In the genomic region with DNA sequence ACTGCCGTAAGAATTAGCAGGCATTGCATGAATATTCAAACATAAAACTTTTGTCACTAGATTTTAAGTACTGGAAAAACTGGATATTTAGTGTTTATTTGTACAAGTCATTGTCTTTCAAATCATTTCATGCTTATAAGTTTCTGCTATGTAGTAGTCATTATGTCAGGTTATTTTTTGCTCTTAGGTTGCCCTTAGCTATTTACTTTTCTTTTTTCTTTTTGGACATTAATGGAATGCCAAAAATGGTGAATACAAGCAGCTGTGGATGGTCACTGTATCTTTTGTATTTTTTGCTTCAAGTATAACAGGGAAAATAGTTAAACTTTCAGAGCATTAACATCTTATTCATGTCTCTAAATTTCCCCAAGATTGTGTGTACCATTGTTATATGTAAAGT, we compare ENCODE assay signal across 36 cellular contexts. TPM values are rescaled to one million over a fixed set of nuclear protein-coding genes. Genes with fewer than 3 reads are reported as not detected.
"Had no signal": no experiment of that assay in that cellular context is flagged by ENCODE, and none has a peak within 500 bp of the region (broad histone marks: within the 10 kb centered on the region; RNA-seq: fewer than 3 reads in every experiment).

No MANE protein-coding gene starts in this region.

- H3K4me1 Mint-ChIP-seq: activated naive CD4-positive, alpha-beta T cell treated with anti-CD3 and anti-CD28 coated beads, Interleukin-2, amount 10 ng/mL, durations not matched to agents 7 days and 5 days; naive B cell; nephron progenitor cell; stimulated activated effector memory CD8-positive, alpha-beta T cell treated with anti-CD3 and anti-CD28 coated beads, Interleukin-12 subunit alpha, Interleukin-12 subunit beta, amount 100 ng/mL, for 72 hours had no signal

- H3K4me1 ChIP-seq: adrenal gland, gastroesophageal sphincter, pancreas, prostate gland, upper lobe of left lung, vagina had no signal

- H3K9me3 ChIP-seq: adrenal gland, gastroesophageal sphincter, pancreas, prostate gland, thoracic aorta, upper lobe of left lung, vagina had no signal

- H3K27ac Mint-ChIP-seq: activated naive CD4-positive, alpha-beta T cell treated with anti-CD3 and anti-CD28 coated beads, Interleukin-2, amount 10 ng/mL, durations not matched to agents 7 days and 5 days; nephron progenitor cell; stimulated activated effector memory CD8-positive, alpha-beta T cell treated with anti-CD3 and anti-CD28 coated beads, Interleukin-12 subunit alpha, Interleukin-12 subunit beta, amount 100 ng/mL, for 72 hours; stimulated activated naive CD8-positive, alpha-beta T cell treated with anti-CD3 and anti-CD28 coated beads, Interleukin-15, Interleukin-2, amounts not matched to agents 100 ng/mL and 50 ng/mL, for 24 hours; T-helper 2 cell treated with Interferon-gamma antibody and Interleukin-4, amounts not matched to agents 5 μg/mL and 100 μg/mL, for 36 hours had no signal

- H3K4me3 Mint-ChIP-seq: activated naive CD4-positive, alpha-beta T cell treated with anti-CD3 and anti-CD28 coated beads, Interleukin-2, amount 10 ng/mL, durations not matched to agents 7 days and 5 days; naive B cell; nephron progenitor cell; stimulated activated effector memory CD8-positive, alpha-beta T cell treated with anti-CD3 and anti-CD28 coated beads, Interleukin-12 subunit alpha, Interleukin-12 subunit beta, amount 100 ng/mL, for 72 hours; stimulated activated naive CD8-positive, alpha-beta T cell treated with anti-CD3 and anti-CD28 coated beads, Interleukin-15, Interleukin-2, amounts not matched to agents 100 ng/mL and 50 ng/mL, for 24 hours; T-helper 2 cell treated with Interferon-gamma antibody and Interleukin-4, amounts not matched to agents 5 μg/mL and 100 μg/mL, for 36 hours had no signal

- H3K27me3 Mint-ChIP-seq: activated naive CD4-positive, alpha-beta T cell treated with anti-CD3 and anti-CD28 coated beads, Interleukin-2, amount 10 ng/mL, durations not matched to agents 7 days and 5 days; naive B cell; stimulated activated naive CD8-positive, alpha-beta T cell treated with anti-CD3 and anti-CD28 coated beads, Interleukin-15, Interleukin-2, amounts not matched to agents 100 ng/mL and 50 ng/mL, for 24 hours had no signal

- H3K4me3 ChIP-seq: adrenal gland, gastroesophageal sphincter, hepatocyte, pancreas, prostate gland, skin epidermis, thoracic aorta, upper lobe of left lung, vagina had no signal

- H3K27me3 ChIP-seq: adrenal gland, brain microvascular endothelial cell, gastroesophageal sphincter, hepatocyte, pancreas, upper lobe of left lung, vagina had no signal

- H3K27ac ChIP-seq: adrenal gland, brain microvascular endothelial cell, gastroesophageal sphincter, hepatocyte, pancreas, prostate gland, skin epidermis, thoracic aorta, upper lobe of left lung, vagina had no signal

- H3K9me3 Mint-ChIP-seq: activated naive CD4-positive, alpha-beta T cell treated with anti-CD3 and anti-CD28 coated beads, Interleukin-2, amount 10 ng/mL, durations not matched to agents 7 days and 5 days; naive B cell; nephron progenitor cell; stimulated activated effector memory CD8-positive, alpha-beta T cell treated with anti-CD3 and anti-CD28 coated beads, Interleukin-12 subunit alpha, Interleukin-12 subunit beta, amount 100 ng/mL, for 72 hours; stimulated activated naive CD8-positive, alpha-beta T cell treated with anti-CD3 and anti-CD28 coated beads, Interleukin-15, Interleukin-2, amounts not matched to agents 100 ng/mL and 50 ng/mL, for 24 hours; T-helper 2 cell treated with Interferon-gamma antibody and Interleukin-4, amounts not matched to agents 5 μg/mL and 100 μg/mL, for 36 hours had no signal

- ATAC-seq: gastroesophageal sphincter; left cardiac atrium; left ventricle myocardium superior; pancreas; sciatic nerve; stimulated activated effector memory CD8-positive, alpha-beta T cell treated with anti-CD3 and anti-CD28 coated beads, Interleukin-12 subunit alpha, Interleukin-12 subunit beta, amount 100 ng/mL, for 72 hours had no signal

- DNase-seq: activated CD4-positive, alpha-beta T cell treated with anti-CD3 and anti-CD28 coated beads for 4 hours; activated CD4-positive, alpha-beta T cell treated with anti-CD3 and anti-CD28 coated beads, Interleukin-2, amount 50 U/mL, for 4 hours; activated gamma-delta T cell; activated naive CD4-positive, alpha-beta T cell treated with anti-CD3 and anti-CD28 coated beads, Interleukin-2, amount 10 ng/mL, durations not matched to agents 7 days and 5 days; adrenal gland; aorta; brain microvascular endothelial cell; caudate nucleus; dermis blood vessel endothelial cell; effector CD4-positive, alpha-beta T cell; erythroblast; left cardiac atrium; left ventricle myocardium superior; mammary epithelial cell; naive B cell; nephron progenitor cell; pancreas; retina; stimulated activated CD4-positive, alpha-beta T cell treated with anti-CD3 and anti-CD28 coated beads, Interleukin-12 subunit alpha, Interleukin-12 subunit beta, amount 100 ng/mL, for 4 hours; stimulated activated CD4-positive, alpha-beta T cell treated with anti-CD3 and anti-CD28 coated beads, Interleukin-4, amount 100 ng/mL, for 24 hours; T-helper 1 cell; upper lobe of left lung had no signal

RNA-seq across cellular contexts. Expression of gene KCNJ13, which starts 18.6 kb away (rescaled TPM):
- total RNA-seq: adrenal gland, aorta, dermis blood vessel endothelial cell, fibroblast of lung, fibroblast of villous mesenchyme, gastroesophageal sphincter, left cardiac atrium, left ventricle myocardium superior, sciatic nerve, subcutaneous adipose tissue, thoracic aorta, upper lobe of left lung, vagina had no signal
- polyA plus RNA-seq: adrenal gland, fibroblast of lung, keratinocyte, mammary epithelial cell, pancreas had no signal
